In genomic region chr1:101567582-101568189, GRCh38 we compare ENCODE assay signal across 8 cellular contexts.
DNase-seq lines count a peak whose midpoint lies in the region; ATAC-seq and TF ChIP-seq lines count a peak whose summit lies in the region.

No MANE protein-coding gene starts in this region.

- no peaks in the 10 kb centered on the region for H3K4me1 ChIP-seq in naive thymus-derived CD4-positive, alpha-beta T cell (ENCODE audit: control insufficient read depth in 2 of 2, insufficient read depth in 2 of 2, low read length in 2 of 2)

- no peak overlapping the region for H3K27ac Mint-ChIP-seq in activated B cell treated with CpG ODN at 0.5 μM for 24 hours
- H3K27ac Mint-ChIP-seq in naive thymus-derived CD4-positive, alpha-beta T cell = no peak overlapping the region

- H3K4me1 Mint-ChIP-seq in activated B cell treated with CpG ODN at 0.5 μM for 24 hours = no peaks in the 10 kb centered on the region
- H3K4me1 Mint-ChIP-seq in naive thymus-derived CD4-positive, alpha-beta T cell = peaks cover 0 to 1% (median 0%) of the 10 kb centered on the region in 7 donors

- H3K27me3 Mint-ChIP-seq in activated B cell treated with CpG ODN at 0.5 μM for 24 hours = peaks cover 14% of the 10 kb centered on the region
- peaks cover 0 to 31% (median 15%) of the 10 kb centered on the region in 5 donors for H3K27me3 Mint-ChIP-seq in naive thymus-derived CD4-positive, alpha-beta T cell

- H3K9me3 Mint-ChIP-seq in activated B cell treated with CpG ODN at 0.5 μM for 24 hours = peaks cover 6% of the 10 kb centered on the region
- H3K9me3 Mint-ChIP-seq in naive thymus-derived CD4-positive, alpha-beta T cell = peaks cover 0 to 5% (median 2%) of the 10 kb centered on the region in 11 donors

- no peaks in the 10 kb centered on the region for H3K36me3 Mint-ChIP-seq in activated B cell treated with CpG ODN at 0.5 μM for 24 hours (ENCODE audit: low read depth)
- H3K36me3 Mint-ChIP-seq in naive thymus-derived CD4-positive, alpha-beta T cell = peaks cover 0 to 3% (median 0%) of the 10 kb centered on the region in 5 donors

- CTCF ChIA-PET in activated B cell treated with CpG ODN at 0.5 μM for 24 hours (lab: Charles Lee) = interaction anchor here (0.6 to 2.0 kb wide), 8 partner anchors 11 to 1893 kb away, joined by 3 to 7 read pairs (median 4); no protein-coding TSS in a partner anchor
- CTCF ChIA-PET in naive thymus-derived CD4-positive, alpha-beta T cell (lab: Charles Lee) = interaction anchor here (0.7 to 1.0 kb wide), 3 partner anchors 10 to 48 kb away, joined by 3 to 4 read pairs (median 3); no protein-coding TSS in a partner anchor

- no peaks in the 10 kb centered on the region for H3K36me3 ChIP-seq in naive thymus-derived CD4-positive, alpha-beta T cell (ENCODE audit: control insufficient read depth in 2 of 3, insufficient read depth in 3 of 3, low read length in 3 of 3)

- DNase-seq in A172 (ENCODE audit: low spot score) = peak; percentile 9
- DNase-seq in NB4 (ENCODE audit: low read depth) = peak; percentile 39
- peak; percentile 17 for DNase-seq in activated B cell treated with CpG ODN at 0.5 μM for 24 hours
- DNase-seq in coronary artery (ENCODE audit: low spot score) = no peak
- peak in 7 of 9 donors; percentile 18 to 53 (median 42) for DNase-seq in naive thymus-derived CD4-positive, alpha-beta T cell
- DNase-seq in KG1 (lab: John Stamatoyannopoulos, UW) = no peak

- intact Hi-C loops in activated B cell treated with CpG ODN at 0.5 μM for 24 hours (cut with micrococcal nuclease) = loop anchor here (1.0 to 2.0 kb wide), 4 partner anchors 47 to 647 kb away; no protein-coding TSS in a partner anchor
- intact Hi-C loops in naive thymus-derived CD4-positive, alpha-beta T cell (cut with micrococcal nuclease) = loop anchor here (1.0 to 10.0 kb wide), 7 partner anchors 47 to 683 kb away; no protein-coding TSS in a partner anchor

- H3K4me3 ChIP-seq in GM12875 (ENCODE audit: low read depth, low read length) (no peak overlapping the region), NB4 (ENCODE audit: low read depth, low read length) (no peak overlapping the region), coronary artery (no peak overlapping the region)
- no peak overlapping the region for H3K4me3 ChIP-seq in naive thymus-derived CD4-positive, alpha-beta T cell (ENCODE audit: low read length)

- TF ChIP-seq CTCF in GM12875 (IDR thresholded peaks at IDR 0.05; ENCODE audit: borderline replicate concordance, insufficient read depth, low read depth, low read length) = peak; percentile 86
- peak; percentile 97 for TF ChIP-seq CTCF in NB4 (IDR thresholded peaks at IDR 0.05; ENCODE audit: low read depth, low read length)
- TF ChIP-seq CTCF in activated B cell treated with CpG ODN at 0.5 μM for 24 hours (IDR thresholded peaks at IDR 0.05) = peak; percentile 99
- TF ChIP-seq CTCF in coronary artery (IDR thresholded peaks at IDR 0.05) = peak; percentile 34

- no peak overlapping the region for H3K27ac ChIP-seq in coronary artery
- no peak overlapping the region for H3K27ac ChIP-seq in naive thymus-derived CD4-positive, alpha-beta T cell (ENCODE audit: low read depth, low read length)

- H3K27me3 ChIP-seq in naive thymus-derived CD4-positive, alpha-beta T cell (ENCODE audit: control insufficient read depth in 2 of 2, insufficient read depth in 2 of 2, low read length in 2 of 2) = no peaks in the 10 kb centered on the region

- H3K9me3 ChIP-seq in naive thymus-derived CD4-positive, alpha-beta T cell (ENCODE audit: control insufficient read depth in 2 of 3, low read length in 3 of 3) = no peaks in the 10 kb centered on the region

- POLR2A ChIA-PET in activated B cell treated with CpG ODN at 0.5 μM for 24 hours (lab: Charles Lee) = no interaction called here
- POLR2A ChIA-PET in naive thymus-derived CD4-positive, alpha-beta T cell (lab: Charles Lee) = no interaction called here

- no peak for TF ChIP-seq POLR2A in NB4 (IDR thresholded peaks at IDR 0.05; ENCODE audit: extremely low read depth, insufficient read length)

- no peak overlapping the region for H3K4me3 Mint-ChIP-seq in activated B cell treated with CpG ODN at 0.5 μM for 24 hours
- H3K4me3 Mint-ChIP-seq in naive thymus-derived CD4-positive, alpha-beta T cell = no peak overlapping the region

- peak; percentile 94 for ATAC-seq in HG02588 (IDR thresholded peaks at IDR 0.05; ENCODE audit: unreplicated experiment)
- ATAC-seq in activated B cell treated with CpG ODN at 0.5 μM for 24 hours (ENCODE audit: low read depth) = peak; percentile 76
- ATAC-seq in naive thymus-derived CD4-positive, alpha-beta T cell = peak; percentile 80

Comparison
In these comparisons a context has a peak if more than half of its experiments do, and no peak if none do; other contexts are left out.
1. DNase-seq: peak in A172 (single experiment), NB4 (single experiment), activated B cell treated with CpG ODN at 0.5 μM for 24 hours (single experiment) and naive thymus-derived CD4-positive, alpha-beta T cell (7 of 9); none in coronary artery (single experiment) and KG1 (single experiment).
2. CTCF ChIP-seq: peak in every context shown above with its lines; median percentile 99 in activated B cell treated with CpG ODN at 0.5 μM for 24 hours; 97 in NB4; 86 in GM12875; 34 in coronary artery.
3. Peak in every context shown above with its lines, with median percentiles within 50 percentile points of each other: ATAC-seq.